ENCODE assay signal across 1 cellular context in genomic region chr12:108614041-108614440, GRCh38.
TF ChIP-seq lines count a peak whose summit lies in the region.

No MANE protein-coding gene starts in this region.

TF ChIP-seq in IMR-90, 13 proteins besides CTCF, POLR2A, EP300 and RAD21:
- TF ChIP-seq SMC3 (IDR thresholded peaks at IDR 0.05; ENCODE audit: low read depth, low read length) (no peak), FOS (IDR thresholded peaks at IDR 0.05; ENCODE audit: low read depth, low read length) (no peak), MAZ (IDR thresholded peaks at IDR 0.05; ENCODE audit: borderline replicate concordance, low read depth, low read length) (no peak), CEBPB (IDR thresholded peaks at IDR 0.05; ENCODE audit: low read depth, low read length) (no peak), BHLHE40 (IDR thresholded peaks at IDR 0.05; ENCODE audit: low read depth, low read length) (no peak), USF2 (IDR thresholded peaks at IDR 0.05; ENCODE audit: low read depth, low read length) (no peak), MAFK (IDR thresholded peaks at IDR 0.05; ENCODE audit: low read depth, low read length) (no peak), NFE2L2 (IDR thresholded peaks at IDR 0.05; ENCODE audit: low read depth, low read length) (no peak), RFX5 (IDR thresholded peaks at IDR 0.05; ENCODE audit: low read depth, low read length) (no peak), CHD1 (IDR thresholded peaks at IDR 0.05; ENCODE audit: low read depth, low read length) (no peak), MXI1 (IDR thresholded peaks at IDR 0.05; ENCODE audit: borderline replicate concordance, low read depth, low read length) (no peak), ELK1 (IDR thresholded peaks at IDR 0.05; ENCODE audit: borderline replicate concordance, low read depth, low read length) (no peak), RCOR1 (IDR thresholded peaks at IDR 0.05; ENCODE audit: insufficient replicate concordance, low read length) (no peak)
